Comparison of ENCODE assay signal across 8 cellular contexts in the genomic region with DNA sequence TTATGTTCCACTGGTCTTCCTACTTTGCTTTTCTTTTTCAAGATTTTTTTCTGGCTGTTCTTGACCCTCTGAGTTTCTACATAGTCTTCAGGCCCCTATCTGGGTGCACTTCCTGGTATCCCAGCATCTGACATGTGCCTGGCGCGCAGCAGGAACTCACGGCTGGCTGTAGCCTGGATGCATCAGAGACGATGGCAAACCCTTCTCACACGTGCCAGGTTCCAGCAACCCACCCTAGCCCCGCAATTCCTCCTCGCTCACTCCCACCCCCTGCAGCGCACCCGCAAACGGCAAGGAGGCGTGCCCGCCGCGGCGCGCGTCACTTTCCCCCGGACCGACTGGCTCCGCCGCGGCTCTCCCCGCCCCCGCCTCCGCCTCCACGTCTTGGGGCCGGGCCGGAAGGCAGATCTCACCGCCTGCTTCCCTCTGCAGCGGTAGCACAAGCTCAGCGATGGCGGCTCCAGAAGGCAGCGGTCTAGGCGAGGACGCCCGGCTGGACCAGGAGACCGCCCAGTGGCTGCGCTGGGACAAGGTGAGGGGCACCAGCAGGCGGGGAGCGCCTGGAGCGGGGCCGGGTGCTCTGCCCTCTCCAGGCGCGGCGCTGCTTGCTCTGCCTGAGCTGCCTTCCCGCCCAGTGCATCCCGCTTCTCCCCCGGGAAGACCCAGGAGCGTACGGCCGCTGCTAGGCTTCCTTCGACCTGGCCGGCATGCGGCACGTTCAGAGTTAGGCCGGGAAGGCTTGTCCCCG. TPM values are rescaled to one million over a fixed set of nuclear protein-coding genes. Genes with fewer than 3 reads are reported as not detected.
DNase-seq lines count a peak whose midpoint lies in the region; ATAC-seq and TF ChIP-seq lines count a peak whose summit lies in the region.

TSS of gene PGM2 (plus strand) at position 405 of the 748 bp plus-strand sequence. CDS start at position 452, 47 bp downstream.

- H3K4me1 Mint-ChIP-seq in T-cell, result peaks cover 42 to 47% (median 43%) of the 10 kb centered on the region in 3 donors

- H3K4me3 ChIP-seq in GM12875 (ENCODE audit: low read depth, low read length) (peak within 1 kb of the TSS; percentile 100), adrenal gland (peak within 1 kb of the TSS; percentile 46 to 79 (median 72)), prostate gland (peak within 1 kb of the TSS; percentile 68 to 87), urinary bladder (ENCODE audit: low read depth, low read length) (peak within 1 kb of the TSS; percentile 86)

- no peaks in the 10 kb centered on the region for H3K27me3 Mint-ChIP-seq in T-cell

- intact Hi-C loops in adrenal gland (cut with DNase I), result no loop called here
- intact Hi-C loops in left cardiac atrium (cut with DNase I), result loop anchor here (10.0 kb wide), 1 partner anchor 148 kb away; no protein-coding TSS in a partner anchor
- intact Hi-C loops in prostate gland (cut with DNase I), result loop anchor here (2.0 to 5.0 kb wide), 3 partner anchors 24 to 151 kb away; partner anchors contain the start of gene TBC1D1

- H3K9me3 ChIP-seq in adrenal gland (replicated peaks in 1 of 3), result no peaks in the 10 kb centered on the region
- H3K9me3 ChIP-seq in prostate gland, result no peaks in the 10 kb centered on the region

- H3K27ac ChIP-seq in adrenal gland, result peak within 1 kb of the TSS; percentile 7 to 91 (median 80)
- H3K27ac ChIP-seq in prostate gland, result peak within 1 kb of the TSS; percentile 79 to 83
- peak within 1 kb of the TSS; percentile 80 for H3K27ac ChIP-seq in urinary bladder (ENCODE audit: low read depth)

- ATAC-seq in HG02623 (IDR thresholded peaks at IDR 0.05; ENCODE audit: unreplicated experiment) (peak; percentile 97), T-cell (replicated peaks in 1 of 4) (peak; percentile 99 to 100 (median 99)), left cardiac atrium (peak; percentile 96 to 98)

- peaks cover 18 to 32% of the 10 kb centered on the region in 2 donors for H3K4me1 ChIP-seq in adrenal gland (replicated peaks in 1 of 2)
- H3K4me1 ChIP-seq in prostate gland (replicated peaks), result no peaks in the 10 kb centered on the region
- H3K4me1 ChIP-seq in urinary bladder (ENCODE audit: insufficient read depth), result peaks cover 1% of the 10 kb centered on the region

- 0 to 1% (median 0%) methylated on average over 2 to 57 of the region's 57 CpGs for whole genome bisulfite sequencing in adrenal gland, 4 donors
- under 1% methylated on average over 57 of the region's 57 CpGs for WGBS in prostate gland
- WGBS in urinary bladder, result under 1% methylated on average over 57 of the region's 57 CpGs

- peak within 1 kb of the TSS; percentile 83 to 97 for H3K27ac Mint-ChIP-seq in T-cell

- H3K36me3 ChIP-seq in adrenal gland (replicated peaks in 1 of 2) (peaks cover 0 to 16% of the 10 kb centered on the region in 2 donors), prostate gland (no peaks in the 10 kb centered on the region), urinary bladder (ENCODE audit: insufficient read depth) (no peaks in the 10 kb centered on the region)

- POLR2A ChIA-PET in T-cell (lab: Charles Lee), result interaction anchor here in 1 of 2 donors (0.5 to 1.3 kb wide), 5 partner anchors 14 to 1632 kb away, joined by 3 to 8 read pairs (median 3); partner anchors contain the start of genes LIAS and RPL9

- peak within 1 kb of the TSS; percentile 95 to 97 (median 95) for H3K4me3 Mint-ChIP-seq in T-cell

- H3K36me3 Mint-ChIP-seq in T-cell, result peaks cover 19% of the 10 kb centered on the region

- CTCF ChIA-PET in T-cell (lab: Charles Lee), result interaction anchor here (0.7 to 1.5 kb wide), 6 partner anchors 16 to 203 kb away, joined by 3 to 10 read pairs (median 4); partner anchors contain the start of gene RELL1 (in 1 of the 2)

- H3K27me3 ChIP-seq in adrenal gland (no peaks in the 10 kb centered on the region), prostate gland (replicated peaks; ENCODE audit: insufficient read depth) (no peaks in the 10 kb centered on the region)

- H3K9me3 Mint-ChIP-seq in T-cell, result no peaks in the 10 kb centered on the region

- TF ChIP-seq CTCF in GM12875 (IDR thresholded peaks at IDR 0.05; ENCODE audit: borderline replicate concordance, insufficient read depth, low read depth, low read length), result no peak
- peak in 1 of 6 experiments; percentile 3 for TF ChIP-seq CTCF in adrenal gland (IDR thresholded peaks at IDR 0.05)
- TF ChIP-seq CTCF in prostate gland (IDR thresholded peaks at IDR 0.05), result peak in 2 of 4 experiments; percentile 23 to 27

- DNase-seq in NCI-H1105 (lab: John Stamatoyannopoulos, UW) (peak; percentile 65), T-cell (peak; percentile 77 to 93 (median 88)), adrenal gland (peak; percentile 78 to 91 (median 88)), left cardiac atrium (peak; percentile 93), prostate gland (ENCODE audit: low spot score) (peak; percentile 86)

- TF ChIP-seq POLR2A in adrenal gland (IDR thresholded peaks at IDR 0.05) (peak; percentile 77 to 95), prostate gland (IDR thresholded peaks at IDR 0.05) (peak; percentile 94)

RNA-seq across cellular contexts. Expression of gene PGM2, which starts in this region (rescaled TPM):
- total RNA-seq in T-cell (10 to 100 TPM; 13.8 to 18.2 (median 16.6) TPM), adrenal gland (10 to 100 TPM; 13.3 to 59.2 (median 36.7) TPM), left cardiac atrium (10 to 100 TPM; 13.8 to 17.6 TPM), prostate gland (10 to 100 TPM; 23.2 to 25.3 TPM), urinary bladder (50.3 TPM)
- polyA plus RNA-seq in adrenal gland (10 to 100 TPM in 1 of 3 donors, 1 to 10 TPM in 2; 6.8 to 26.5 (median 7.4) TPM), urinary bladder (12.9 TPM)

Comparison
In these comparisons a context has a peak if more than half of its experiments do, and no peak if none do; other contexts are left out.
1. Peak in every context shown above with its lines: DNase-seq, ATAC-seq, H3K4me3 ChIP-seq and H3K27ac ChIP-seq.
2. intact Hi-C loops: an anchor here in left cardiac atrium (10.0 kb wide) and prostate gland (2.0 to 5.0 kb wide); none called in adrenal gland.